In genomic region chr12:98440165-98440581, GRCh38 we compare ENCODE assay signal across 8 cellular contexts.
DNase-seq lines count a peak whose midpoint lies in the region; ATAC-seq and TF ChIP-seq lines count a peak whose summit lies in the region.

No MANE protein-coding gene starts in this region.

- no peak for TF ChIP-seq POLR2A in NB4 (IDR thresholded peaks at IDR 0.05; ENCODE audit: extremely low read depth, insufficient read length)

- TF ChIP-seq CTCF in NB4 (IDR thresholded peaks at IDR 0.05; ENCODE audit: low read depth, low read length): no peak
- no peak for TF ChIP-seq CTCF in coronary artery (IDR thresholded peaks at IDR 0.05)

- no peak for ATAC-seq in HG03442 (IDR thresholded peaks at IDR 0.05; ENCODE audit: unreplicated experiment)
- no peak for ATAC-seq in HG03354 (IDR thresholded peaks at IDR 0.05; ENCODE audit: poor library complexity, severe bottlenecking, unreplicated experiment)

- H3K4me3 ChIP-seq in NB4 (ENCODE audit: low read depth, low read length) (no peak overlapping the region), coronary artery (peak overlapping the region; percentile 22)

- DNase-seq in AG08395 (ENCODE audit: low spot score): peak; percentile 94
- peak; percentile 99 for DNase-seq in NB4 (ENCODE audit: low read depth)
- DNase-seq in coronary artery (ENCODE audit: low spot score): peak; percentile 86
- DNase-seq in middle frontal gyrus (ENCODE audit: extremely low spot score, low spot score): peak; percentile 44
- no peak for DNase-seq in SHP77 treated with DMSO at 0.1 percent for 48 hours (lab: John Stamatoyannopoulos, UW)
- no peak for DNase-seq in NCI-H1092 (lab: John Stamatoyannopoulos, UW)

- peak overlapping the region in 1 of 2 donors; percentile 81 for H3K27ac ChIP-seq in coronary artery

Comparison
In these comparisons a context has a peak if more than half of its experiments do, and no peak if none do; other contexts are left out.
1. DNase-seq: peak in AG08395 (single experiment), NB4 (single experiment), coronary artery (single experiment) and middle frontal gyrus (single experiment); none in SHP77 treated with DMSO at 0.1 percent for 48 hours (single experiment) and NCI-H1092 (single experiment).